8 cellular contexts compared by ENCODE assay signal in the genomic region with DNA sequence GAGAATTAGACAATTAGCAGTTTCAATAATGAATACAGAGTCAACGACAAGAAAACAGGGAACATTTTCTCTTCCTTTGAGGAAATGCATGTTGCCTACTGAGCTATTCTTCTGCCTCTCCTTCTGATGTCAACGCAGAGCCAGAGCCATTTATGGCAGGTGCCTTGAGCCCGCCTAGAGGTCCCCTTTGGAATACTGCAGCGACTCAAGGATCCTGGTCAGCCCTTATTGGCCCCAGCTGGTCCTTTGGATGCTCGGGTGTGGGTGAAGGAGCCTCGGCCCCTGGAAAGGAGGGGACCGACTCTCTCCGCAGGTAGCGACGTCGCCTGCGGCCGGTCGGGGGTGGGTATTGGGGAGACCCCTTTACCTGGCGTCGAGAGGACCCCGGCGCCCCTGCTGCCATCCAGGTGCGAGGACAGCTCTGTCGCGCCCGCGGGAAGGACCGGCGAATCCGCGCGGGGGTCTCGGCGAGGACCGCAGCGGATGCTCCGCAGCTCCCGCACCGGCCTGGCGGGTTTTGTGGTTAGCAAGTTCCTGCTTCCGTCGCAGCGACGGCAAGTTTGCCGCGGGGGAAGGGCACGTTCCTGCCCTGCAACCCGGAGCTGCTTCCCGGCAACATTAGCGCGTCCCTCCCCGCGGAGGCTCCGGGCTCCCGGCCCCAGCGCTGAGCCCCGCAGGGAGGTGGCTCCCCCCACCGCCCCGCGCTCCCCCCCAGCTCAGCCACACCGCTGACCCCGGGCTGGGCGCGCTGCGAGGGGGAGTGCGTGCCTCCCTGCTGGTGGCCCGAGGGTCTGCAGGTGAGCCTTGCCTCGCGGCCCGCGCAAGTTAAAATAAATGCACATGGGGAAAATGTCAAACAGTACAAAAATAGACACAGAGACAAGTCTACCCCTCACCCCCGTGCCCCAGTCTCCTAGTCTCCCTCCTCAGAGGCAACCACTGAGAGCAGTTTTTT. TPM values are rescaled to one million over a fixed set of nuclear protein-coding genes. Genes with fewer than 3 reads are reported as not detected.
DNase-seq lines count a peak whose midpoint lies in the region; ATAC-seq and TF ChIP-seq lines count a peak whose summit lies in the region.

A gene (minus strand): TSS at position 532 of the 955 bp plus-strand sequence. CDS start 6,928 bp downstream, outside the sequence.

- H3K9ac ChIP-seq in smooth muscle cell (ENCODE audit: low read depth), result no peak within 1 kb of the TSS

- intact Hi-C loops in activated B cell treated with CpG ODN at 0.5 μM for 24 hours (cut with micrococcal nuclease), result loop anchor here (10.0 kb wide), 1 partner anchor 1185 kb away; no protein-coding TSS in a partner anchor

- peak; percentile 64 for TF ChIP-seq CTCF in GM12875 (IDR thresholded peaks at IDR 0.05; ENCODE audit: borderline replicate concordance, insufficient read depth, low read depth, low read length)
- no peak for TF ChIP-seq CTCF in activated B cell treated with CpG ODN at 0.5 μM for 24 hours (IDR thresholded peaks at IDR 0.05)
- TF ChIP-seq CTCF in smooth muscle cell (IDR thresholded peaks at IDR 0.05; ENCODE audit: borderline replicate concordance, insufficient read depth, poor library complexity, severe bottlenecking), result peak; percentile 31

- POLR2A ChIA-PET in activated B cell treated with CpG ODN at 0.5 μM for 24 hours (lab: Charles Lee), result interaction anchor here (0.6 to 1.2 kb wide), 2 partner anchors 8 to 458 kb away, joined by 3 to 8 read pairs; no protein-coding TSS in a partner anchor

- H3K27me3 Mint-ChIP-seq in activated B cell treated with CpG ODN at 0.5 μM for 24 hours, result no peaks in the 10 kb centered on the region

- H3K36me3 Mint-ChIP-seq in activated B cell treated with CpG ODN at 0.5 μM for 24 hours (ENCODE audit: low read depth), result no peaks in the 10 kb centered on the region

- peaks cover 14% of the 10 kb centered on the region for H3K4me1 Mint-ChIP-seq in activated B cell treated with CpG ODN at 0.5 μM for 24 hours

- no peaks in the 10 kb centered on the region for H4K20me1 ChIP-seq in smooth muscle cell (ENCODE audit: low read depth)

- no peaks in the 10 kb centered on the region for H3K36me3 ChIP-seq in smooth muscle cell (ENCODE audit: low read depth)

- 2% methylated on average over 65 of the region's 68 CpGs for WGBS in smooth muscle cell (ENCODE audit: low lambda C conversion rate)

- peaks cover 9% of the 10 kb centered on the region for H3K4me1 ChIP-seq in smooth muscle cell (ENCODE audit: low read depth)

- ATAC-seq in activated B cell treated with CpG ODN at 0.5 μM for 24 hours (ENCODE audit: low read depth) (peak; percentile 92), GM18498 (IDR thresholded peaks at IDR 0.05; ENCODE audit: unreplicated experiment) (no peak), HG03095 (IDR thresholded peaks at IDR 0.05; ENCODE audit: unreplicated experiment) (no peak)

- H3K9me3 Mint-ChIP-seq in activated B cell treated with CpG ODN at 0.5 μM for 24 hours, result no peaks in the 10 kb centered on the region

- H3F3A ChIP-seq in smooth muscle cell (ENCODE audit: low read depth), result no peaks in the 10 kb centered on the region

- peak within 1 kb of the TSS; percentile 75 for H3K4me3 Mint-ChIP-seq in activated B cell treated with CpG ODN at 0.5 μM for 24 hours

- H3K4me3 ChIP-seq in GM12875 (ENCODE audit: low read depth, low read length), result peak within 1 kb of the TSS; percentile 61
- peak within 1 kb of the TSS; percentile 62 for H3K4me3 ChIP-seq in smooth muscle cell

- H3K9me3 ChIP-seq in smooth muscle cell (replicated peaks; ENCODE audit: low read depth), result no peaks in the 10 kb centered on the region

- H3K27ac Mint-ChIP-seq in activated B cell treated with CpG ODN at 0.5 μM for 24 hours, result no peak within 1 kb of the TSS

- H3K27ac ChIP-seq in smooth muscle cell (ENCODE audit: low read depth), result peak within 1 kb of the TSS; percentile 54

- H3K27me3 ChIP-seq in smooth muscle cell (ENCODE audit: low read depth), result peaks cover 21% of the 10 kb centered on the region

- no peaks in the 10 kb centered on the region for H3K79me2 ChIP-seq in smooth muscle cell (ENCODE audit: low read depth)

- peak within 1 kb of the TSS; percentile 91 for H3K4me2 ChIP-seq in smooth muscle cell

- H2AFZ ChIP-seq in smooth muscle cell (ENCODE audit: low read depth), result peak within 1 kb of the TSS; percentile 83

- CTCF ChIA-PET in activated B cell treated with CpG ODN at 0.5 μM for 24 hours (lab: Charles Lee), result interaction anchor here (0.8 to 1.2 kb wide), 3 partner anchors 16 to 387 kb away, joined by 3 to 4 read pairs (median 4); no protein-coding TSS in a partner anchor

- DNase-seq in NCI-H1417 treated with DMSO at 0.1 percent for 48 hours (lab: John Stamatoyannopoulos, UW), result peak; percentile 37
- DNase-seq in activated B cell treated with CpG ODN at 0.5 μM for 24 hours, result peak; percentile 38
- DNase-seq in cerebellar nuclear complex (lab: John Stamatoyannopoulos, UW), result peak; percentile 9 to 36
- peak; percentile 84 for DNase-seq in islet precursor cell
- DNase-seq in smooth muscle cell (lab: John Stamatoyannopoulos, UW; ENCODE audit: unreplicated experiment), result no peak

RNA-seq across cellular contexts. Expression of the gene that starts here (rescaled TPM):
- total RNA-seq in activated B cell treated with CpG ODN at 0.5 μM for 24 hours, result 0.86 and 1.5 TPM in 2 replicates
- 0.58 and 5.1 TPM in 2 replicates for total RNA-seq in smooth muscle cell
- polyA plus RNA-seq in smooth muscle cell, result 0.09 and 0.82 TPM in 2 replicates
